Comparison of ENCODE assay signal across 27 cellular contexts in genomic region chr7:47546171-47546570, GRCh38.
"Had no signal": no experiment of that assay in that cellular context is flagged by ENCODE, and none has a peak within 500 bp of the region (broad histone marks: within the 10 kb centered on the region; RNA-seq: fewer than 3 reads in every experiment).

No MANE protein-coding gene starts in this region.

- FAIRE-seq: astrocyte, RCC 7860 had no signal

- H3K9me3 Mint-ChIP-seq: activated CD4-positive, alpha-beta T cell treated with anti-CD3 and anti-CD28 coated beads, Interleukin-2, amount 10 ng/mL, durations not matched to agents 24 days and 14 days; activated naive CD4-positive, alpha-beta T cell treated with anti-CD3 and anti-CD28 coated beads, Interleukin-2, amount 50 U/mL, for 72 hours; activated naive CD8-positive, alpha-beta T cell treated with anti-CD3 and anti-CD28 coated beads, Interleukin-2, amount 50 U/mL, for 24 hours; activated T-cell treated with anti-CD3 and anti-CD28 coated beads, Interleukin-2, amount 50 U/mL, for 24 hours; activated T-helper 1 cell treated with anti-CD3 and anti-CD28 coated beads, Interleukin-12 subunit alpha, Interleukin-12 subunit beta, Interleukin-2, Interleukin-4 antibody, amounts not matched to agents 30 ng/mL and 10 ng/mL and 1 ng/mL, durations not matched to agents 14 hours and 24 hours and 36 hours; brain; central memory CD8-positive, alpha-beta T cell; T-helper 1 cell treated with Interleukin-12 subunit alpha and Interleukin-12 subunit beta and Interleukin-4 antibody, amounts not matched to agents 30 μg/mL and 1 μg/mL, for 36 hours; WTC11 had no signal

- H3K27ac ChIP-seq: KMS-11 had no signal

- DNase-seq: activated CD4-positive, alpha-beta T cell treated with anti-CD3 and anti-CD28 coated beads for 1 hour; activated CD4-positive, alpha-beta T cell treated with anti-CD3 and anti-CD28 coated beads, Interleukin-2, amount 10 ng/mL, durations not matched to agents 24 days and 14 days; activated CD4-positive, alpha-beta T cell treated with anti-CD3 and anti-CD28 coated beads, Interleukin-2, amount 50 U/mL, for 48 hours; activated CD8-positive, alpha-beta memory T cell treated with anti-CD3 and anti-CD28 coated beads, Interleukin-2, amount 10 ng/mL, durations not matched to agents 7 days and 5 days; activated effector memory CD4-positive, alpha-beta T cell treated with anti-CD3 and anti-CD28 coated beads, Interleukin-2, amount 50 U/mL, for 16 hours; activated naive CD4-positive, alpha-beta T cell treated with Interleukin-2 at 50 U/mL for 16 hours; activated naive CD8-positive, alpha-beta T cell treated with anti-CD3 and anti-CD28 coated beads, Interleukin-2, amount 50 U/mL, for 24 hours; activated T-cell treated with anti-CD3 and anti-CD28 coated beads, Interleukin-2, amount 50 U/mL, for 24 hours; amniotic stem cell; MG63; MV-4-11; NCI-H1105; NCI-H1436; NCI-H1694 treated with DMSO at 0.1 percent for 48 hours; NCI-H2029 treated with DMSO at 0.1 percent for 48 hours; NCI-H446; NCI-H524; SHP77 treated with DMSO at 0.1 percent for 48 hours had no signal

- H3K36me3 Mint-ChIP-seq: activated CD8-positive, alpha-beta memory T cell treated with anti-CD3 and anti-CD28 coated beads, Interleukin-2, amount 10 ng/mL, durations not matched to agents 7 days and 5 days; activated naive CD4-positive, alpha-beta T cell treated with anti-CD3 and anti-CD28 coated beads, Interleukin-2, amount 50 U/mL, for 72 hours; brain; WTC11 had no signal

- H3K27me3 ChIP-seq: MG63 had no signal

- H3K4me3 Mint-ChIP-seq: activated CD4-positive, alpha-beta T cell treated with anti-CD3 and anti-CD28 coated beads, Interleukin-2, amount 10 ng/mL, durations not matched to agents 24 days and 14 days; activated CD8-positive, alpha-beta memory T cell treated with anti-CD3 and anti-CD28 coated beads, Interleukin-2, amount 10 ng/mL, durations not matched to agents 7 days and 5 days; activated naive CD8-positive, alpha-beta T cell treated with anti-CD3 and anti-CD28 coated beads, Interleukin-2, amount 50 U/mL, for 24 hours; activated T-cell treated with anti-CD3 and anti-CD28 coated beads, Interleukin-2, amount 50 U/mL, for 24 hours; activated T-helper 1 cell treated with anti-CD3 and anti-CD28 coated beads, Interleukin-12 subunit alpha, Interleukin-12 subunit beta, Interleukin-2, Interleukin-4 antibody, amounts not matched to agents 30 ng/mL and 10 ng/mL and 1 ng/mL, durations not matched to agents 14 hours and 24 hours and 36 hours; brain; central memory CD8-positive, alpha-beta T cell; T-helper 1 cell treated with Interleukin-12 subunit alpha and Interleukin-12 subunit beta and Interleukin-4 antibody, amounts not matched to agents 30 μg/mL and 1 μg/mL, for 36 hours; WTC11 had no signal

- H3K4me3 ChIP-seq: MG63 had no signal

- ATAC-seq: activated CD8-positive, alpha-beta memory T cell treated with anti-CD3 and anti-CD28 coated beads, Interleukin-2, amount 10 ng/mL, durations not matched to agents 7 days and 5 days; activated naive CD4-positive, alpha-beta T cell treated with anti-CD3 and anti-CD28 coated beads, Interleukin-2, amount 50 U/mL, for 72 hours; activated naive CD8-positive, alpha-beta T cell treated with anti-CD3 and anti-CD28 coated beads, Interleukin-2, amount 50 U/mL, for 24 hours; WTC11 had no signal

- H3K27me3 Mint-ChIP-seq: activated CD4-positive, alpha-beta T cell treated with anti-CD3 and anti-CD28 coated beads, Interleukin-2, amount 10 ng/mL, durations not matched to agents 24 days and 14 days; activated CD8-positive, alpha-beta memory T cell treated with anti-CD3 and anti-CD28 coated beads, Interleukin-2, amount 10 ng/mL, durations not matched to agents 7 days and 5 days; activated naive CD8-positive, alpha-beta T cell treated with anti-CD3 and anti-CD28 coated beads, Interleukin-2, amount 50 U/mL, for 24 hours; activated T-cell treated with anti-CD3 and anti-CD28 coated beads, Interleukin-2, amount 50 U/mL, for 24 hours; central memory CD8-positive, alpha-beta T cell had no signal

- H3K4me1 Mint-ChIP-seq: activated CD4-positive, alpha-beta T cell treated with anti-CD3 and anti-CD28 coated beads, Interleukin-2, amount 10 ng/mL, durations not matched to agents 24 days and 14 days; activated CD8-positive, alpha-beta memory T cell treated with anti-CD3 and anti-CD28 coated beads, Interleukin-2, amount 10 ng/mL, durations not matched to agents 7 days and 5 days; central memory CD8-positive, alpha-beta T cell had no signal

- H3K27ac Mint-ChIP-seq: activated CD4-positive, alpha-beta T cell treated with anti-CD3 and anti-CD28 coated beads, Interleukin-2, amount 10 ng/mL, durations not matched to agents 24 days and 14 days; activated CD8-positive, alpha-beta memory T cell treated with anti-CD3 and anti-CD28 coated beads, Interleukin-2, amount 10 ng/mL, durations not matched to agents 7 days and 5 days; activated naive CD4-positive, alpha-beta T cell treated with anti-CD3 and anti-CD28 coated beads, Interleukin-2, amount 50 U/mL, for 72 hours; activated naive CD8-positive, alpha-beta T cell treated with anti-CD3 and anti-CD28 coated beads, Interleukin-2, amount 50 U/mL, for 24 hours; activated T-cell treated with anti-CD3 and anti-CD28 coated beads, Interleukin-2, amount 50 U/mL, for 24 hours; activated T-helper 1 cell treated with anti-CD3 and anti-CD28 coated beads, Interleukin-12 subunit alpha, Interleukin-12 subunit beta, Interleukin-2, Interleukin-4 antibody, amounts not matched to agents 30 ng/mL and 10 ng/mL and 1 ng/mL, durations not matched to agents 14 hours and 24 hours and 36 hours; T-helper 1 cell treated with Interleukin-12 subunit alpha and Interleukin-12 subunit beta and Interleukin-4 antibody, amounts not matched to agents 30 μg/mL and 1 μg/mL, for 36 hours; WTC11 had no signal

- H3K9me3 ChIP-seq: MG63 had no signal
